ENCODE assay signal across 23 cellular contexts in the genomic region with DNA sequence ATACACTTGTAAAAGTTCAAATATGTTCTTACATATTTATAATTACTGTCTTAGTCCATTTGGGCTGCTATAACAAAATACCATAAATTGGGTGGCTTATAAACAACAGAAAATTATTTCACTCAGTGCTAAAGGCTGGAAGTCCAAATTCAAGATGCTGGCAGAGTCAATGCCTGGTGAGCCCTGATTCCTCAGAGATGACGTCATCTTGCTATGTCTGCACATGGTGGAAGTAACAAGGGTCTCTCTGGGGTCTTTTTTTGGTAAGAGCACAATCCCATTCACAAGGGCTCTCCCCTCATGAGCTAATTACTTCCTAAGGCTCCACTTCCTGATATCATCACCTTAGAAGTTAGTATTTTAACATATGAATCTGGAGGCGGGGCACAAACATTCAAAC.
A peak's percentile ranks its signal among the peaks of the same experiment; 100 is the strongest.
DNase-seq lines count a peak whose midpoint lies in the region; FAIRE-seq and TF ChIP-seq lines count a peak whose summit lies in the region.
"Had no signal": no experiment of that assay in that cellular context is flagged by ENCODE, and none has a peak within 500 bp of the region (broad histone marks: within the 10 kb centered on the region; RNA-seq: fewer than 3 reads in every experiment).

No MANE protein-coding gene starts in this region.

- POLR2A ChIA-PET in H1 (lab: Charles Lee; ENCODE audit: partially characterized antibody), result interaction anchor here (1.1 kb wide), 1 partner anchor 18 kb away, joined by 3 read pairs; no protein-coding TSS in a partner anchor

- no peak overlapping the region for H2BK120ac ChIP-seq in H1 (replicated peaks; ENCODE audit: low read depth, low read length)
- no peak overlapping the region for H2BK120ac ChIP-seq in mesendoderm (ENCODE audit: low read depth, low read length)

- H2BK15ac ChIP-seq in H1 (ENCODE audit: low read length) (no peak overlapping the region), mesendoderm (replicated peaks; ENCODE audit: low read depth) (no peak overlapping the region)

- no peak overlapping the region for H4K91ac ChIP-seq in H1 (replicated peaks; ENCODE audit: insufficient read length, low read length)

- CTCF ChIA-PET in H1 (lab: Charles Lee; ENCODE audit: partially characterized antibody), result interaction anchor here (1.0 kb wide), 1 partner anchor 10 kb away, joined by 3 read pairs; no protein-coding TSS in a partner anchor

- H3K79me2 ChIP-seq in H1 (ENCODE audit: control insufficient read depth in 1 of 2, insufficient read depth in 2 of 2, low read length in 2 of 2) (no peaks in the 10 kb centered on the region), mesendoderm (ENCODE audit: control insufficient read depth, insufficient read depth, low read length) (no peaks in the 10 kb centered on the region)

- H3K4me2 ChIP-seq in H1 (ENCODE audit: insufficient read depth in 1 of 2, low read depth in 2 of 2, low read length in 2 of 2), result no peak overlapping the region
- H3K4me2 ChIP-seq in mesendoderm (ENCODE audit: low read length), result no peak overlapping the region

- no peak for TF ChIP-seq CTCF in H1 (IDR thresholded peaks at IDR 0.05; ENCODE audit: control extremely low read depth in 1 of 3, insufficient read depth in 1 of 3, low read depth in 1 of 3, low read length in 3 of 3)
- TF ChIP-seq CTCF in esophagus muscularis mucosa (IDR thresholded peaks at IDR 0.05), result no peak

- H2BK5ac ChIP-seq in H1 (ENCODE audit: low read depth, low read length) (no peak overlapping the region), mesendoderm (ENCODE audit: low read length) (no peak overlapping the region)

- H4K8ac ChIP-seq in H1 (ENCODE audit: extremely low read depth, insufficient read depth, low read length), result no peak overlapping the region
- no peak overlapping the region for H4K8ac ChIP-seq in mesendoderm (ENCODE audit: low read depth, low read length)

- H3K27ac ChIP-seq in H1 (ENCODE audit: low read depth, low read length), result no peak overlapping the region
- H3K27ac ChIP-seq in mesendoderm (ENCODE audit: low read depth, low read length), result no peak overlapping the region
- H3K27ac ChIP-seq in esophagus muscularis mucosa (replicated peaks in 1 of 4), result no peak overlapping the region
- H3K27ac ChIP-seq: HL-60 had no signal

- H4K5ac ChIP-seq in H1 (ENCODE audit: insufficient read length, low read depth, low read length) (no peak overlapping the region), mesendoderm (ENCODE audit: low read length) (no peak overlapping the region)

- H4K20me1 ChIP-seq in H1 (replicated peaks in 1 of 2; ENCODE audit: control insufficient read depth in 1 of 2, insufficient read depth in 2 of 2, low read length in 2 of 2), result no peaks in the 10 kb centered on the region

- H3K4me3 ChIP-seq in H1 (ENCODE audit: extremely low read depth in 1 of 4, insufficient read depth in 2 of 4, low read depth in 3 of 4, low read length in 4 of 4) (no peak overlapping the region), mesendoderm (ENCODE audit: low read length) (no peak overlapping the region), esophagus muscularis mucosa (no peak overlapping the region)

- no peak overlapping the region for H2BK12ac ChIP-seq in H1 (ENCODE audit: low read depth, low read length)

- no peak overlapping the region for H2AFZ ChIP-seq in H1 (ENCODE audit: low read length)

- H3K18ac ChIP-seq in H1 (ENCODE audit: extremely low read depth, low read length) (no peak overlapping the region), mesendoderm (ENCODE audit: low read length) (no peak overlapping the region)

- H3K56ac ChIP-seq in H1 (replicated peaks; ENCODE audit: insufficient read length, low read depth, low read length) (no peak overlapping the region), mesendoderm (ENCODE audit: low read length) (no peak overlapping the region)

- peak; percentile 10 for DNase-seq in NCI-H69 (lab: John Stamatoyannopoulos, UW)
- no peak for DNase-seq in H1 (ENCODE audit: low read depth in 1 of 2, low spot score in 2 of 2)
- peak; percentile 13 for DNase-seq in mesendoderm
- DNase-seq in UCSD-AML1 (lab: John Stamatoyannopoulos, UW; ENCODE audit: unreplicated experiment), result no peak
- no peak for DNase-seq in esophagus muscularis mucosa (ENCODE audit: extremely low spot score)
- DNase-seq in activated naive CD4-positive, alpha-beta T cell treated with Interleukin-2 at 50 U/mL for 16 hours, result no peak
- DNase-seq: ACHN; BE2C; C1 segment of cervical spinal cord; CD4-positive, CD25-positive, alpha-beta regulatory T cell; CD8-positive, alpha-beta memory T cell; COR-L47; DMS 273 treated with DMSO at 0.1 percent for 48 hours; DMS53; DND-41; EL; HCEC 1CT; HFFc6; IMR-90 had no signal

- H3K9ac ChIP-seq in H1 (replicated peaks in 1 of 4; ENCODE audit: extremely low read depth in 1 of 4, low read depth in 3 of 4, low read length in 3 of 4) (no peak overlapping the region), mesendoderm (ENCODE audit: low read length) (no peak overlapping the region)

- no peak overlapping the region for H3K23ac ChIP-seq in H1 (ENCODE audit: insufficient read length)
- no peak overlapping the region for H3K23ac ChIP-seq in mesendoderm (ENCODE audit: low read length)

- no peak for TF ChIP-seq RAD21 in H1 (IDR thresholded peaks at IDR 0.05 in 1 of 2, conservative IDR thresholded peaks at IDR 0.05 in 1 of 2; ENCODE audit: low read depth in 2 of 2, low read length in 2 of 2)

- H2AK5ac ChIP-seq in H1 (ENCODE audit: low read depth, low read length) (no peak overlapping the region), mesendoderm (ENCODE audit: low read length) (no peak overlapping the region)

- H3K14ac ChIP-seq in H1 (ENCODE audit: insufficient read length), result no peak overlapping the region

- H2BK20ac ChIP-seq in H1 (ENCODE audit: low read length), result no peak overlapping the region

- intact Hi-C loops in esophagus muscularis mucosa (cut with DNase I), result no loop called here

- H3K36me3 ChIP-seq in H1 (ENCODE audit: control insufficient read depth in 2 of 4, insufficient read depth in 4 of 4, low read length in 3 of 4), result no peaks in the 10 kb centered on the region
- H3K36me3 ChIP-seq in mesendoderm (ENCODE audit: control insufficient read depth, insufficient read depth, low read length), result no peaks in the 10 kb centered on the region
- H3K36me3 ChIP-seq in esophagus muscularis mucosa, result no peaks in the 10 kb centered on the region
- H3K36me3 ChIP-seq: BE2C had no signal

- no peak for FAIRE-seq in H1 (lab: Jason Lieb, UNC)
- FAIRE-seq: A204.1, GM12891, GM19239 had no signal

- TF ChIP-seq EP300 in H1 (IDR thresholded peaks at IDR 0.05; ENCODE audit: borderline replicate concordance in 1 of 2, low read depth in 2 of 2, low read length in 2 of 2) (no peak), esophagus muscularis mucosa (IDR thresholded peaks at IDR 0.05) (no peak)

- H3K9me3 ChIP-seq in H1 (ENCODE audit: insufficient read depth in 2 of 2, low read depth in 1 of 2, low read length in 1 of 2) (no peaks in the 10 kb centered on the region), esophagus muscularis mucosa (no peaks in the 10 kb centered on the region)
- H3K9me3 ChIP-seq: BE2C had no signal

- TF ChIP-seq POLR2A in H1 (IDR thresholded peaks at IDR 0.05; ENCODE audit: control extremely low read depth in 1 of 2, low read depth in 2 of 2, low read length in 2 of 2) (no peak), esophagus muscularis mucosa (IDR thresholded peaks at IDR 0.05; ENCODE audit: low read depth) (no peak)

- H3K79me1 ChIP-seq in H1 (ENCODE audit: low read depth, low read length) (no peaks in the 10 kb centered on the region), mesendoderm (ENCODE audit: low read length) (no peaks in the 10 kb centered on the region)

- H3K4me1 ChIP-seq in H1 (replicated peaks in 1 of 4; ENCODE audit: control insufficient read depth in 3 of 4, insufficient read depth in 4 of 4, low read length in 3 of 4) (no peaks in the 10 kb centered on the region), mesendoderm (ENCODE audit: control insufficient read depth, low read depth, low read length) (peaks cover 6% of the 10 kb centered on the region), esophagus muscularis mucosa (peaks cover 14 to 18% (median 16%) of the 10 kb centered on the region in 4 donors)
- H3K4me1 ChIP-seq: BE2C had no signal

- H3K23me2 ChIP-seq in H1 (ENCODE audit: low read depth, low read length), result no peaks in the 10 kb centered on the region

- H3K27me3 ChIP-seq in H1 (replicated peaks in 1 of 4; ENCODE audit: control insufficient read depth in 3 of 4, extremely low read depth in 1 of 4, insufficient read depth in 3 of 4, low read length in 3 of 4) (peaks cover 0 to 1% (median 0%) of the 10 kb centered on the region in 4 experiments; a peak in 1 of 7 replicates), mesendoderm (ENCODE audit: insufficient read depth, low read length, poor library complexity) (no peaks in the 10 kb centered on the region), esophagus muscularis mucosa (no peaks in the 10 kb centered on the region)
- H3K27me3 ChIP-seq: BE2C had no signal

- H3K4ac ChIP-seq in H1 (replicated peaks; ENCODE audit: insufficient read length, low read depth, low read length) (no peak overlapping the region), mesendoderm (ENCODE audit: low read depth, low read length) (no peak overlapping the region)

- WGBS in H1 (ENCODE audit: extremely low coverage in 1 of 2, insufficient coverage in 1 of 2, insufficient read length in 1 of 2, insufficient replicate concordance in 2 of 2, low coverage in 1 of 2, low lambda C conversion rate in 2 of 2, missing lambda C conversion rate in 1 of 2), 2 experiments, result 93% methylated on average over 2 of the region's 2 CpGs; no CpG with 5 or more reads in 1 of the 2 experiments
- WGBS in mesendoderm (ENCODE audit: extremely low coverage, insufficient coverage, low lambda C conversion rate), result no CpG with 5 or more reads among the region's 2 CpGs
- 84% methylated on average over 2 of the region's 2 CpGs for WGBS in esophagus muscularis mucosa

TF ChIP-seq in H1, 55 proteins besides CTCF, POLR2A, EP300 and RAD21:
- TF ChIP-seq MAFK (IDR thresholded peaks at IDR 0.05; ENCODE audit: low read depth, low read length) (no peak), KDM1A (IDR thresholded peaks at IDR 0.05; ENCODE audit: borderline replicate concordance, low read length) (no peak), JUN (IDR thresholded peaks at IDR 0.05; ENCODE audit: low read depth, low read length) (0 out of 2 replicates have a peak, but pooled peaks have one; percentile 24), KDM5A (IDR thresholded peaks at IDR 0.05; ENCODE audit: low read length) (no peak), RFX5 (IDR thresholded peaks at IDR 0.05; ENCODE audit: borderline replicate concordance, low read depth, low read length) (no peak), BRCA1 (IDR thresholded peaks at IDR 0.05; ENCODE audit: low read depth, low read length) (no peak), NRF1 (IDR thresholded peaks at IDR 0.05; ENCODE audit: low read depth, low read length) (no peak), POLR2AphosphoS5 (IDR thresholded peaks at IDR 0.05; ENCODE audit: low read depth, low read length) (no peak), KDM4A (IDR thresholded peaks at IDR 0.05; ENCODE audit: low read depth, low read length, severe bottlenecking) (no peak)

Comparison
In these comparisons a context has a peak if more than half of its experiments do, and no peak if none do; other contexts are left out.
1. DNase-seq: peak in NCI-H69 (single experiment) and mesendoderm (single experiment); none in H1 (0 of 2), UCSD-AML1 (single experiment), esophagus muscularis mucosa (single experiment) and activated naive CD4-positive, alpha-beta T cell treated with Interleukin-2 at 50 U/mL for 16 hours (single experiment).